2 cellular contexts compared by ENCODE assay signal in the genomic region with DNA sequence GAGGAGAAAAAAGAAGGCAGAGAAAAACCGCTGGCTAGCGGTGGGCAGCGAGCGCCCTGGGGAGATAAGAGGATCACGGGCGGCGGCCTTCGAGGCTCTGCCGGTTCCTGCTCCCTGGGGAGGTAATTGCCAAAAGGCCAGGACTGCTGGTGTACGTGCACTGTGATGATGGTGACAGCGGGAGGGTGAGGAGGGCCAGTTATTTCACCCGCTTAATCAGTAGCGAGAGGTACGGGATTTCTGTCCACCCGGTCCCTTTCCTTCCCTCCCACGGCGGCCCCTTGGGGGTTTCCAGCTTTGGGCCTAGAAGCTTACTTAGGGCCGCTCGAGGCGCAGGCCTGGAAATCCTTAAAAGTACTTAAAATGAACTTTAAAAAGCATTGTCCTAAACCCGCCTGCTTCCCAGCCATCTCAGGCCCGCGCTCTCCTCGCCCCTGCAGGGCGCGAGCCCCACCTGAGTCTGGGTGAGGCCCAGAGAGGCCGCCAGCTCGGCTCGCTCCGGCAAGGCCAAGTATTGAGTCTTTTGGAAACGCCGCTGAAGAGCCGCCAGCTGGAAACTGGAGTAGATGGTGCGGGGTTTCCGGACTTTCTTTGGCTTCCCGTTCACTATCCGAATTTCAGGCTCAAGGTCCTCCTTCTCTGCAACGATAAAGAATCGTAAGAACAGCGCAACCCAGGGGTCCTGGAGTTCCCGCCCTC.
TF ChIP-seq lines count a peak whose summit lies in the region.

No MANE protein-coding gene starts in this region.

TF ChIP-seq in SK-N-SH, 30 proteins besides CTCF, POLR2A, EP300 and RAD21 (continued from another document):
- TF ChIP-seq, protein P1, sequence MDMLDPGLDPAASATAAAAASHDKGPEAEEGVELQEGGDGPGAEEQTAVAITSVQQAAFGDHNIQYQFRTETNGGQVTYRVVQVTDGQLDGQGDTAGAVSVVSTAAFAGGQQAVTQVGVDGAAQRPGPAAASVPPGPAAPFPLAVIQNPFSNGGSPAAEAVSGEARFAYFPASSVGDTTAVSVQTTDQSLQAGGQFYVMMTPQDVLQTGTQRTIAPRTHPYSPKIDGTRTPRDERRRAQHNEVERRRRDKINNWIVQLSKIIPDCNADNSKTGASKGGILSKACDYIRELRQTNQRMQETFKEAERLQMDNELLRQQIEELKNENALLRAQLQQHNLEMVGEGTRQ (IDR thresholded peaks at IDR 0.05; ENCODE audit: borderline replicate concordance, low read depth, low read length): no peak
- TF ChIP-seq POLR2AphosphoS5 (IDR thresholded peaks at IDR 0.05; ENCODE audit: low read depth, low read length) (no peak), TCF12 (IDR thresholded peaks at IDR 0.05) (no peak), JUND (IDR thresholded peaks at IDR 0.05) (no peak), MEF2A (IDR thresholded peaks at IDR 0.05; ENCODE audit: borderline replicate concordance, low read depth) (no peak), RFX5 (IDR thresholded peaks at IDR 0.05; ENCODE audit: low read length) (no peak), RXRA (IDR thresholded peaks at IDR 0.05; ENCODE audit: borderline replicate concordance, low read depth) (no peak)

TF ChIP-seq in SK-N-SH treated with all-trans-retinoic acid at 6 μM for 48 hours, 23 proteins besides CTCF, POLR2A, EP300 and RAD21 (continued from another document):
- no peak for TF ChIP-seq ZFP30 (CRISPR knock-in tag; IDR thresholded peaks at IDR 0.05)
- no peak for TF ChIP-seq ZC3H10 (CRISPR knock-in tag; IDR thresholded peaks at IDR 0.05)
- TF ChIP-seq, protein P2, sequence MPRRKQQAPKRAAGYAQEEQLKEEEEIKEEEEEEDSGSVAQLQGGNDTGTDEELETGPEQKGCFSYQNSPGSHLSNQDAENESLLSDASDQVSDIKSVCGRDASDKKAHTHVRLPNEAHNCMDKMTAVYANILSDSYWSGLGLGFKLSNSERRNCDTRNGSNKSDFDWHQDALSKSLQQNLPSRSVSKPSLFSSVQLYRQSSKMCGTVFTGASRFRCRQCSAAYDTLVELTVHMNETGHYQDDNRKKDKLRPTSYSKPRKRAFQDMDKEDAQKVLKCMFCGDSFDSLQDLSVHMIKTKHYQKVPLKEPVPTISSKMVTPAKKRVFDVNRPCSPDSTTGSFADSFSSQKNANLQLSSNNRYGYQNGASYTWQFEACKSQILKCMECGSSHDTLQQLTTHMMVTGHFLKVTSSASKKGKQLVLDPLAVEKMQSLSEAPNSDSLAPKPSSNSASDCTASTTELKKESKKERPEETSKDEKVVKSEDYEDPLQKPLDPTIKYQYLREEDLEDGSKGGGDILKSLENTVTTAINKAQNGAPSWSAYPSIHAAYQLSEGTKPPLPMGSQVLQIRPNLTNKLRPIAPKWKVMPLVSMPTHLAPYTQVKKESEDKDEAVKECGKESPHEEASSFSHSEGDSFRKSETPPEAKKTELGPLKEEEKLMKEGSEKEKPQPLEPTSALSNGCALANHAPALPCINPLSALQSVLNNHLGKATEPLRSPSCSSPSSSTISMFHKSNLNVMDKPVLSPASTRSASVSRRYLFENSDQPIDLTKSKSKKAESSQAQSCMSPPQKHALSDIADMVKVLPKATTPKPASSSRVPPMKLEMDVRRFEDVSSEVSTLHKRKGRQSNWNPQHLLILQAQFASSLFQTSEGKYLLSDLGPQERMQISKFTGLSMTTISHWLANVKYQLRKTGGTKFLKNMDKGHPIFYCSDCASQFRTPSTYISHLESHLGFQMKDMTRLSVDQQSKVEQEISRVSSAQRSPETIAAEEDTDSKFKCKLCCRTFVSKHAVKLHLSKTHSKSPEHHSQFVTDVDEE (CRISPR knock-in tag; IDR thresholded peaks at IDR 0.05): no peak
